ENCODE assay signal across 1 cellular context in genomic region chr20:58294497-58295455, GRCh38.
TF ChIP-seq lines count a peak whose summit lies in the region.

No MANE protein-coding gene starts in this region.

TF ChIP-seq in H1, 55 proteins besides CTCF, POLR2A, EP300 and RAD21:
- TF ChIP-seq CREB1 (IDR thresholded peaks at IDR 0.05) (no peak), ATF2 (IDR thresholded peaks at IDR 0.05; ENCODE audit: low read length) (no peak), RNF2 (IDR thresholded peaks at IDR 0.05; ENCODE audit: borderline replicate concordance, low read depth, low read length, missing control alignments, poor library complexity, severe bottlenecking) (no peak)
